8 cellular contexts compared by ENCODE assay signal in genomic region chr2:181892795-181893435, GRCh38. TPM values are rescaled to one million over a fixed set of nuclear protein-coding genes. Genes with fewer than 3 reads are reported as not detected.
DNase-seq lines count a peak whose midpoint lies in the region; ATAC-seq and TF ChIP-seq lines count a peak whose summit lies in the region.

No MANE protein-coding gene starts in this region.

- intact Hi-C loops in mammary epithelial cell (cut with micrococcal nuclease), result loop anchor here (2.0 to 10.0 kb wide), 5 partner anchors 34 to 1768 kb away; no protein-coding TSS in a partner anchor

- H3K27ac ChIP-seq in CD4-positive, CD25-positive, alpha-beta regulatory T cell (ENCODE audit: insufficient read depth, low read length, poor library complexity, severe bottlenecking), result no peak overlapping the region
- peak overlapping the region; percentile 85 for H3K27ac ChIP-seq in mammary epithelial cell (ENCODE audit: insufficient read depth, low read depth, low read length)
- H3K27ac ChIP-seq in mesenchymal stem cell (ENCODE audit: low read length, poor library complexity, severe bottlenecking), result peak overlapping the region; percentile 97

- H3K4me1 ChIP-seq in CD4-positive, CD25-positive, alpha-beta regulatory T cell (ENCODE audit: control insufficient read depth, insufficient read depth, low read length, poor library complexity, severe bottlenecking), result peaks cover 19% of the 10 kb centered on the region
- H3K4me1 ChIP-seq in mammary epithelial cell (ENCODE audit: insufficient read depth, low read length) (peaks cover 14% of the 10 kb centered on the region), mesenchymal stem cell (ENCODE audit: control insufficient read depth, insufficient read depth, low read depth, low read length) (no peaks in the 10 kb centered on the region)

- dilution Hi-C loops in mammary epithelial cell (cut with HindIII; ENCODE audit: low sequenced_read_pairs), result no loop called here

- peaks cover 57% of the 10 kb centered on the region for H3K79me2 ChIP-seq in mammary epithelial cell (ENCODE audit: insufficient read depth, low read length)

- peak overlapping the region in 1 of 2 experiments; percentile 6 for H2BK12ac ChIP-seq in mesenchymal stem cell (ENCODE audit: low read length in 2 of 2)

- H3K79me1 ChIP-seq in mesenchymal stem cell (replicated peaks; ENCODE audit: low read length, poor library complexity, severe bottlenecking), result no peaks in the 10 kb centered on the region

- no peak overlapping the region for H2AK5ac ChIP-seq in mesenchymal stem cell (ENCODE audit: low read length, severe bottlenecking)

- TF ChIP-seq CTCF in mammary epithelial cell (conservative IDR thresholded peaks at IDR 0.05 in 1 of 2, IDR thresholded peaks at IDR 0.05 in 1 of 2; ENCODE audit: extremely low read depth in 1 of 2, insufficient read depth in 1 of 2, low read depth in 1 of 2, low read length in 2 of 2), result no peak

- H2BK120ac ChIP-seq in mesenchymal stem cell (ENCODE audit: low read depth, low read length), result peak overlapping the region; percentile 98

- no peaks in the 10 kb centered on the region for H4K20me1 ChIP-seq in mammary epithelial cell (ENCODE audit: insufficient read depth, low read length)

- no peak for DNase-seq in CD4-positive, CD25-positive, alpha-beta regulatory T cell
- DNase-seq in KG1 (lab: John Stamatoyannopoulos, UW) (peak; percentile 55), mammary epithelial cell (peak; percentile 27), mesenchymal stem cell (peak; percentile 40)
- no peak for DNase-seq in activated CD4-positive, CD25-positive, alpha-beta regulatory T cell treated with anti-CD3 and anti-CD28 coated beads, Interleukin-2, amount 50 U/mL, for 72 hours

- H3K36me3 ChIP-seq in CD4-positive, CD25-positive, alpha-beta regulatory T cell (ENCODE audit: control insufficient read depth, insufficient read depth, low read length), result no peaks in the 10 kb centered on the region
- peaks cover 10% of the 10 kb centered on the region for H3K36me3 ChIP-seq in mammary epithelial cell (ENCODE audit: insufficient read depth, low read length)
- H3K36me3 ChIP-seq in mesenchymal stem cell (ENCODE audit: control insufficient read depth in 1 of 2, insufficient read depth in 2 of 2, low read depth in 1 of 2, low read length in 2 of 2), result peaks cover 3 to 35% of the 10 kb centered on the region in 2 experiments

- H3K9ac ChIP-seq in mammary epithelial cell (ENCODE audit: insufficient read depth, low read length) (peak overlapping the region; percentile 98), mesenchymal stem cell (ENCODE audit: low read length) (peak overlapping the region; percentile 97)

- peak overlapping the region in 1 of 2 experiments; percentile 70 for H3K23ac ChIP-seq in mesenchymal stem cell (ENCODE audit: low read length in 2 of 2)

- peak overlapping the region; percentile 91 for H3K4me3 ChIP-seq in CD4-positive, CD25-positive, alpha-beta regulatory T cell (ENCODE audit: low read depth, low read length)
- H3K4me3 ChIP-seq in mammary epithelial cell (replicated peaks in 1 of 3; ENCODE audit: insufficient read depth in 1 of 3, low read depth in 2 of 3, low read length in 3 of 3) (peak overlapping the region; percentile 83 to 95 (median 87)), mesenchymal stem cell (ENCODE audit: insufficient read depth in 1 of 2, low read depth in 1 of 2, low read length in 2 of 2) (peak overlapping the region; percentile 90 to 96)

- H4K91ac ChIP-seq in mesenchymal stem cell (ENCODE audit: low read length), result peak overlapping the region; percentile 100

- peak overlapping the region; percentile 98 to 100 for H3K18ac ChIP-seq in mesenchymal stem cell (ENCODE audit: low read depth in 1 of 2, low read length in 2 of 2)

- H3K4me2 ChIP-seq in mammary epithelial cell (ENCODE audit: insufficient read depth, low read depth, low read length) (peak overlapping the region; percentile 90), mesenchymal stem cell (ENCODE audit: low read length, poor library complexity, severe bottlenecking) (peak overlapping the region; percentile 1)

- H3K27me3 Mint-ChIP-seq in CD4-positive, CD25-positive, alpha-beta regulatory T cell, result peaks cover 32% of the 10 kb centered on the region

- no peak overlapping the region for H2BK15ac ChIP-seq in mesenchymal stem cell (ENCODE audit: low read depth, poor library complexity, severe bottlenecking)

- in situ Hi-C loops in mammary epithelial cell (cut with MboI; ENCODE audit: low sequenced_read_pairs in 2 of 2), result loop anchor here in 1 of 2 donors (10.0 kb wide), 1 partner anchor 138 kb away; no protein-coding TSS in a partner anchor

- H3K9me3 Mint-ChIP-seq in CD4-positive, CD25-positive, alpha-beta regulatory T cell, result no peaks in the 10 kb centered on the region

- no peak overlapping the region for H3K14ac ChIP-seq in mesenchymal stem cell (ENCODE audit: low read length in 2 of 2)

- ATAC-seq in CD4-positive, CD25-positive, alpha-beta regulatory T cell (ENCODE audit: low read depth in 2 of 2), result no peak
- ATAC-seq in GM19351 (IDR thresholded peaks at IDR 0.05; ENCODE audit: unreplicated experiment) (no peak), HG02642 (IDR thresholded peaks at IDR 0.05; ENCODE audit: poor library complexity, unreplicated experiment) (no peak), HG03159 (IDR thresholded peaks at IDR 0.05; ENCODE audit: unreplicated experiment) (no peak)

- peak overlapping the region in 2 of 3 donors; percentile 81 to 93 for H3K27ac Mint-ChIP-seq in CD4-positive, CD25-positive, alpha-beta regulatory T cell

- WGBS in mammary epithelial cell (ENCODE audit: low coverage, missing lambda C conversion rate), result 3% methylated on average over 10 of the region's 10 CpGs
- 0% methylated on average over 3 of the region's 10 CpGs for WGBS in mesenchymal stem cell

- no peaks in the 10 kb centered on the region for H3K9me3 ChIP-seq in CD4-positive, CD25-positive, alpha-beta regulatory T cell (ENCODE audit: control insufficient read depth in 2 of 2, low read length in 2 of 2)
- no peaks in the 10 kb centered on the region for H3K9me3 ChIP-seq in mammary epithelial cell (replicated peaks; ENCODE audit: insufficient read depth, low read length)
- no peaks in the 10 kb centered on the region for H3K9me3 ChIP-seq in mesenchymal stem cell (ENCODE audit: control insufficient read depth, low read length)

- peaks cover 12% of the 10 kb centered on the region for H3K27me3 ChIP-seq in CD4-positive, CD25-positive, alpha-beta regulatory T cell (ENCODE audit: control insufficient read depth, insufficient read depth, low read length)
- H3K27me3 ChIP-seq in mammary epithelial cell (ENCODE audit: insufficient read depth, low read length) (no peaks in the 10 kb centered on the region), mesenchymal stem cell (ENCODE audit: control insufficient read depth in 1 of 2, insufficient read depth in 1 of 2, low read length in 2 of 2) (no peaks in the 10 kb centered on the region)

- H3K36me3 Mint-ChIP-seq in CD4-positive, CD25-positive, alpha-beta regulatory T cell, result peaks cover 4% of the 10 kb centered on the region

- no peak overlapping the region for H4K8ac ChIP-seq in mesenchymal stem cell (ENCODE audit: low read length)

- no TSS peak for BruUV-seq in mammary epithelial cell (replicated peaks; lab: Mats Ljungman, UMichigan)

- H2BK5ac ChIP-seq in mesenchymal stem cell (ENCODE audit: low read depth, low read length, poor library complexity, severe bottlenecking), result no peak overlapping the region

- peak overlapping the region; percentile 96 to 99 for H3K4ac ChIP-seq in mesenchymal stem cell (ENCODE audit: low read depth in 1 of 2, low read length in 2 of 2)

- peak overlapping the region; percentile 90 to 96 (median 92) for H3K4me3 Mint-ChIP-seq in CD4-positive, CD25-positive, alpha-beta regulatory T cell

- H2AFZ ChIP-seq in mammary epithelial cell (ENCODE audit: low read depth, low read length), result peak overlapping the region; percentile 76
- no peak overlapping the region for H2AFZ ChIP-seq in mesenchymal stem cell (ENCODE audit: low read depth, low read length)

- CTCF ChIA-PET in mammary epithelial cell (lab: Charles Lee; ENCODE audit: low non-redundant PET), result interaction anchor here (0.7 to 1.0 kb wide), 2 partner anchors 34 to 178 kb away, joined by 3 to 5 read pairs; no protein-coding TSS in a partner anchor

- peaks cover 22 to 43% (median 38%) of the 10 kb centered on the region in 4 donors for H3K4me1 Mint-ChIP-seq in CD4-positive, CD25-positive, alpha-beta regulatory T cell

RNA-seq across cellular contexts. Expression of gene ITPRID2, which starts 1.4 kb away (rescaled TPM):
- 42.4 TPM for total RNA-seq in CD4-positive, CD25-positive, alpha-beta regulatory T cell
- 1 to 10 TPM; 1.6 to 8.4 (median 4.0) TPM for polyA plus RNA-seq in CD4-positive, CD25-positive, alpha-beta regulatory T cell
- 100 to 1,000 TPM; 145 to 168 TPM for total RNA-seq in mammary epithelial cell
- polyA plus RNA-seq in mammary epithelial cell, result 42.1 TPM
- 60.9 TPM for polyA minus RNA-seq in mammary epithelial cell
- 99.4 TPM for polyA plus RNA-seq in mesenchymal stem cell (2013, experiment 1 of 2)
- polyA plus RNA-seq in mesenchymal stem cell (2013, experiment 2 of 2), result 110 TPM

Comparison
In these comparisons a context has a peak if more than half of its experiments do, and no peak if none do; other contexts are left out.
1. DNase-seq: peak in KG1 (single experiment), mammary epithelial cell (single experiment) and mesenchymal stem cell (single experiment); none in CD4-positive, CD25-positive, alpha-beta regulatory T cell (0 of 3) and activated CD4-positive, CD25-positive, alpha-beta regulatory T cell treated with anti-CD3 and anti-CD28 coated beads, Interleukin-2, amount 50 U/mL, for 72 hours (single experiment).
2. Peak in every context shown above with its lines, with median percentiles within 50 percentile points of each other: H3K4me3 ChIP-seq.